21 cellular contexts compared by ENCODE assay signal in genomic region chr1:157233131-157233530, GRCh38.
DNase-seq lines count a peak whose midpoint lies in the region; ATAC-seq and TF ChIP-seq lines count a peak whose summit lies in the region.
"Had no signal": no experiment of that assay in that cellular context is flagged by ENCODE, and none has a peak within 500 bp of the region (broad histone marks: within the 10 kb centered on the region; RNA-seq: fewer than 3 reads in every experiment).

No MANE protein-coding gene starts in this region.

- 11 to 37% methylated on average over 1 of the region's 1 CpG for WGBS in lower leg skin, 2 donors

- no peak overlapping the region for H3K27ac Mint-ChIP-seq in stimulated activated naive B cell treated with anti-CD40 and anti-IgM and Interleukin-4, amounts not matched to agents 10 μg/mL and 1 μg/mL and 100 μg/mL, for 72 hours
- H3K27ac Mint-ChIP-seq: activated naive CD8-positive, alpha-beta T cell treated with anti-CD3 and anti-CD28 coated beads for 36 hours; neural progenitor cell had no signal

- H3K4me3 Mint-ChIP-seq in stimulated activated naive B cell treated with anti-CD40 and anti-IgM and Interleukin-4, amounts not matched to agents 10 μg/mL and 1 μg/mL and 100 μg/mL, for 72 hours: no peak overlapping the region
- H3K4me3 Mint-ChIP-seq: activated naive CD8-positive, alpha-beta T cell treated with anti-CD3 and anti-CD28 coated beads for 36 hours; neural progenitor cell had no signal

- intact Hi-C loops in lower leg skin (cut with DNase I; ENCODE audit: low total_unique reads): no loop called here

- ATAC-seq in GM18909 (IDR thresholded peaks at IDR 0.05; ENCODE audit: poor library complexity, unreplicated experiment) (peak; percentile 80), GM21528 (IDR thresholded peaks at IDR 0.05; ENCODE audit: low FRiP score, unreplicated experiment) (peak; percentile 71), HG03108 (IDR thresholded peaks at IDR 0.05; ENCODE audit: unreplicated experiment) (peak; percentile 80), HG02970 (IDR thresholded peaks at IDR 0.05; ENCODE audit: low FRiP score, unreplicated experiment) (no peak), GM21526 (IDR thresholded peaks at IDR 0.05; ENCODE audit: low FRiP score, unreplicated experiment) (no peak)
- ATAC-seq in stimulated activated naive B cell treated with anti-CD40 and anti-IgM and Interleukin-4, amounts not matched to agents 10 μg/mL and 1 μg/mL and 100 μg/mL, for 72 hours (replicated peaks): peak; percentile 88 to 91
- ATAC-seq: HepG2 had no signal

- H3K27me3 Mint-ChIP-seq in stimulated activated naive B cell treated with anti-CD40 and anti-IgM and Interleukin-4, amounts not matched to agents 10 μg/mL and 1 μg/mL and 100 μg/mL, for 72 hours: peaks cover 27 to 28% of the 10 kb centered on the region in 2 donors

- H3K4me1 Mint-ChIP-seq in stimulated activated naive B cell treated with anti-CD40 and anti-IgM and Interleukin-4, amounts not matched to agents 10 μg/mL and 1 μg/mL and 100 μg/mL, for 72 hours: peaks cover 2 to 8% of the 10 kb centered on the region in 2 donors
- H3K4me1 Mint-ChIP-seq: activated naive CD8-positive, alpha-beta T cell treated with anti-CD3 and anti-CD28 coated beads for 36 hours; neural progenitor cell had no signal

- TF ChIP-seq CTCF in lower leg skin (IDR thresholded peaks at IDR 0.05): no peak

- H3K36me3 Mint-ChIP-seq in stimulated activated naive B cell treated with anti-CD40 and anti-IgM and Interleukin-4, amounts not matched to agents 10 μg/mL and 1 μg/mL and 100 μg/mL, for 72 hours: no peaks in the 10 kb centered on the region
- H3K36me3 Mint-ChIP-seq: activated naive CD8-positive, alpha-beta T cell treated with anti-CD3 and anti-CD28 coated beads for 36 hours; neural progenitor cell had no signal

- H3K4me3 ChIP-seq in lower leg skin (ENCODE audit: low read depth, poor library complexity, severe bottlenecking): no peak overlapping the region
- H3K4me3 ChIP-seq: BLaER1, esophagus squamous epithelium, HAP-1, neural progenitor cell had no signal

- TF ChIP-seq POLR2A in lower leg skin (IDR thresholded peaks at IDR 0.05): no peak

- DNase-seq in stimulated activated naive B cell treated with anti-CD40 and anti-IgM and Interleukin-4, amounts not matched to agents 10 μg/mL and 1 μg/mL and 100 μg/mL, for 72 hours: no peak
- DNase-seq in lower leg skin (ENCODE audit: low spot score in 2 of 2): no peak
- DNase-seq: activated CD4-positive, alpha-beta T cell treated with anti-CD3 and anti-CD28 coated beads, Interleukin-2, amount 50 U/mL, for 1 hour; activated naive CD8-positive, alpha-beta T cell treated with anti-CD3 and anti-CD28 coated beads for 36 hours; activated T-cell treated with anti-CD3 and anti-CD28 coated beads, Interleukin-2, amount 50 U/mL, for 48 hours; DMS 273 treated with DMSO at 0.1 percent for 48 hours; esophagus squamous epithelium; glutamatergic neuron; mesendoderm; NCI-H2029; NCI-H526; SK-N-SH had no signal

- H3K9me3 Mint-ChIP-seq in stimulated activated naive B cell treated with anti-CD40 and anti-IgM and Interleukin-4, amounts not matched to agents 10 μg/mL and 1 μg/mL and 100 μg/mL, for 72 hours: no peaks in the 10 kb centered on the region
- H3K9me3 Mint-ChIP-seq: activated naive CD8-positive, alpha-beta T cell treated with anti-CD3 and anti-CD28 coated beads for 36 hours; neural progenitor cell had no signal

Comparison
In these comparisons a context has a peak if more than half of its experiments do, and no peak if none do; other contexts are left out.
1. ATAC-seq: peak in GM18909 (single experiment), GM21528 (single experiment), HG03108 (single experiment) and stimulated activated naive B cell treated with anti-CD40 and anti-IgM and Interleukin-4, amounts not matched to agents 10 μg/mL and 1 μg/mL and 100 μg/mL, for 72 hours (2 of 2); none in HG02970 (single experiment) and GM21526 (single experiment).